In the genomic region with DNA sequence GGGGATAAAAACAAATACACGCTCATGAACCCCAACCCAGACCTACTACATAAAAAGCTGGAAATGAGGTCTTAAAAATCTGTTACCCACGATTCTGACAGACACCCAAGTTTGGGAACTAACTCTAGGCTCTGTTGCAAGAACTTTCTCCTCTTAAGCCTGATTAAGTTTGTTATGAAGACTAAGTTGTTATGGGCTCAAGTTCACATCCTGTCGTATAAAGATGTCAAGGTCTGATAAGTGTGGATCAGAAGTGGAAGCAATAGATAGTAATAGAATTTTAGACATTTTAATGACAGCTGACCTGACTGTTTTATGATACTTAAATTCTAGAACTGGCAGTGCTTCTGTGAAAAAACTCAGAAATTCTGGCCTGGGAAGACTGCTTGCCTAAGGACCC, we compare ENCODE assay signal across 1 cellular context.
TF ChIP-seq lines count a peak whose summit lies in the region.

No MANE protein-coding gene starts in this region.

TF ChIP-seq in GM12878, 131 proteins besides CTCF, POLR2A, EP300 and RAD21:
- no peak for TF ChIP-seq SREBF1 (IDR thresholded peaks at IDR 0.05; ENCODE audit: low read length)
- TF ChIP-seq, protein P1, sequence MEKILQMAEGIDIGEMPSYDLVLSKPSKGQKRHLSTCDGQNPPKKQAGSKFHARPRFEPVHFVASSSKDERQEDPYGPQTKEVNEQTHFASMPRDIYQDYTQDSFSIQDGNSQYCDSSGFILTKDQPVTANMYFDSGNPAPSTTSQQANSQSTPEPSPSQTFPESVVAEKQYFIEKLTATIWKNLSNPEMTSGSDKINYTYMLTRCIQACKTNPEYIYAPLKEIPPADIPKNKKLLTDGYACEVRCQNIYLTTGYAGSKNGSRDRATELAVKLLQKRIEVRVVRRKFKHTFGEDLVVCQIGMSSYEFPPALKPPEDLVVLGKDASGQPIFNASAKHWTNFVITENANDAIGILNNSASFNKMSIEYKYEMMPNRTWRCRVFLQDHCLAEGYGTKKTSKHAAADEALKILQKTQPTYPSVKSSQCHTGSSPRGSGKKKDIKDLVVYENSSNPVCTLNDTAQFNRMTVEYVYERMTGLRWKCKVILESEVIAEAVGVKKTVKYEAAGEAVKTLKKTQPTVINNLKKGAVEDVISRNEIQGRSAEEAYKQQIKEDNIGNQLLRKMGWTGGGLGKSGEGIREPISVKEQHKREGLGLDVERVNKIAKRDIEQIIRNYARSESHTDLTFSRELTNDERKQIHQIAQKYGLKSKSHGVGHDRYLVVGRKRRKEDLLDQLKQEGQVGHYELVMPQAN (conservative IDR thresholded peaks at IDR 0.05), result no peak
- no peak for TF ChIP-seq ZBED1 (IDR thresholded peaks at IDR 0.05; ENCODE audit: borderline replicate concordance)
- no peak for TF ChIP-seq YBX1 (IDR thresholded peaks at IDR 0.05)
- no peak for TF ChIP-seq E2F4 (IDR thresholded peaks at IDR 0.05; ENCODE audit: low read depth, low read length)
- TF ChIP-seq SPI1 (IDR thresholded peaks at IDR 0.05; ENCODE audit: borderline replicate concordance, insufficient read depth, low read depth, low read length), result no peak
- no peak for TF ChIP-seq HCFC1 (IDR thresholded peaks at IDR 0.05; ENCODE audit: low read length)
- TF ChIP-seq, protein P2, sequence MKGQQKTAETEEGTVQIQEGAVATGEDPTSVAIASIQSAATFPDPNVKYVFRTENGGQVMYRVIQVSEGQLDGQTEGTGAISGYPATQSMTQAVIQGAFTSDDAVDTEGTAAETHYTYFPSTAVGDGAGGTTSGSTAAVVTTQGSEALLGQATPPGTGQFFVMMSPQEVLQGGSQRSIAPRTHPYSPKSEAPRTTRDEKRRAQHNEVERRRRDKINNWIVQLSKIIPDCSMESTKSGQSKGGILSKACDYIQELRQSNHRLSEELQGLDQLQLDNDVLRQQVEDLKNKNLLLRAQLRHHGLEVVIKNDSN (IDR thresholded peaks at IDR 0.05; ENCODE audit: borderline replicate concordance, extremely low read length, insufficient read depth, low read depth, low read length), result no peak
- no peak for TF ChIP-seq CREB1 (IDR thresholded peaks at IDR 0.05; ENCODE audit: low read depth)
- TF ChIP-seq ZZZ3 (IDR thresholded peaks at IDR 0.05; ENCODE audit: control insufficient read depth, insufficient read length, low read depth), result no peak
- TF ChIP-seq TCF12 (IDR thresholded peaks at IDR 0.05; ENCODE audit: low read depth, low read length), result no peak
- TF ChIP-seq ATF7 (IDR thresholded peaks at IDR 0.05; ENCODE audit: low read depth), result no peak
- TF ChIP-seq, protein P3, sequence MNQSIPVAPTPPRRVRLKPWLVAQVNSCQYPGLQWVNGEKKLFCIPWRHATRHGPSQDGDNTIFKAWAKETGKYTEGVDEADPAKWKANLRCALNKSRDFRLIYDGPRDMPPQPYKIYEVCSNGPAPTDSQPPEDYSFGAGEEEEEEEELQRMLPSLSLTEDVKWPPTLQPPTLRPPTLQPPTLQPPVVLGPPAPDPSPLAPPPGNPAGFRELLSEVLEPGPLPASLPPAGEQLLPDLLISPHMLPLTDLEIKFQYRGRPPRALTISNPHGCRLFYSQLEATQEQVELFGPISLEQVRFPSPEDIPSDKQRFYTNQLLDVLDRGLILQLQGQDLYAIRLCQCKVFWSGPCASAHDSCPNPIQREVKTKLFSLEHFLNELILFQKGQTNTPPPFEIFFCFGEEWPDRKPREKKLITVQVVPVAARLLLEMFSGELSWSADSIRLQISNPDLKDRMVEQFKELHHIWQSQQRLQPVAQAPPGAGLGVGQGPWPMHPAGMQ (IDR thresholded peaks at IDR 0.05; ENCODE audit: borderline replicate concordance), result no peak
- no peak for TF ChIP-seq ZSCAN29 (IDR thresholded peaks at IDR 0.05)
- no peak for TF ChIP-seq SIN3A (IDR thresholded peaks at IDR 0.05; ENCODE audit: low read depth, low read length)
- TF ChIP-seq ZNF274 (IDR thresholded peaks at IDR 0.05; ENCODE audit: insufficient read depth, insufficient read length), result no peak
- no peak for TF ChIP-seq KDM1A (IDR thresholded peaks at IDR 0.05; ENCODE audit: borderline replicate concordance)
